ENCODE assay signal across 1 cellular context in the genomic region with DNA sequence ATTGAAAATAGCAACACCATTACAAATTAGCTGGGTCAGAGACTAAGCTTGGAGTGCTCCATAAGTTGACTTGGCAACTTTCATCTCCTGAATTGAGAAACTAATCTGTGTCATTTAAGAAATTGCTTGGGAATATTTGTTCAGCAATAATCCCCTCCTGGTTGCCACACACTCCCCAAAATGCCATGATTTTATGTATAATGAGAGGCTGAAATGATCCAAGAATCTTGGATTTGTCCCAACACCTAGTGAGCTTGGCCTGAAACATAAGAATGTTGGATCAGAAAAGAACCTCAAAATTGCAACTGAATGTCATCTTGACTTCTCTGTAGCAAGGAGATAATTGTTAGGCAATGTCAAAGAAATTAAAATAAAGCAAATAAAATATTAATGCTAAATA.
TF ChIP-seq lines count a peak whose summit lies in the region.

No MANE protein-coding gene starts in this region.

TF ChIP-seq in HepG2, 621 proteins besides CTCF, POLR2A, EP300 and RAD21 (continued from another document):
- TF ChIP-seq CENPX (CRISPR knock-in tag; IDR thresholded peaks at IDR 0.05), result no peak
